In the genomic region with DNA sequence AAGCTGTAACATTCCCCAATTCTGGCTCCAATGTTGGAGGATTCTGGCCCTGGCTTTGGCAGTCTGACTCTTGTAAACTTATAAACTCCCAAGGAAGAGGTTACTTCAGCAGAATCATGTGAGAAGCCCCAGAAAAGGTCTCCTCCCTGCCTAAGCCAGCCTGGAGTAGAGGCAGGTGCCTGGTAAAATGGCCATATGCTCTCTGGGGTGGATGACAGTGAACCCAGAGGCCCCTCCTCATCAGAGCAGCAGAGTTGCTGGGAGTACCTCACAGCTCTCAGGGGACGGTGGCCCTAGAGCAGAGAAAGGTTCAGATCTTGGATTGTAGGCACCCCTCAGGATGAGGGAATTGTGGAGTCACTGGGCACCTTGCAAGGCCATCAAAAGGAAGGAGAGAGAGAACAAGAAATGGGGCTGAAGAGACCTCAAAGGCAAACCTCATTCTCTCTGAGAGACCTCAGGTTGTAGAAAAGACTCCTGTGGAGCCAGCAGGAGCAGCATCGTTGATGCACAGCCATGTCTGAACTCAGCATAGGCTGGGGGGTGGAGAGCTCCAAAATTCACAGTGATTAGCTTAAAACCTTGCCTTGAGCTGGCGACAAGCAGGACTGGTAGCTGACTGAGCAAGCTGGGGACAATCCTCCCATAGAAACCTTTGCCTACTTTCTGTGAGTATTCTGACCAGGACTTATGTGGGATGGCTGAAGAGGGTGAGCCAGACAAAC, we compare ENCODE assay signal across 30 cellular contexts. TPM values are rescaled to one million over a fixed set of nuclear protein-coding genes. Genes with fewer than 3 reads are reported as not detected.
DNase-seq lines count a peak whose midpoint lies in the region; ATAC-seq, FAIRE-seq and TF ChIP-seq lines count a peak whose summit lies in the region.
"Had no signal": no experiment of that assay in that cellular context is flagged by ENCODE, and none has a peak within 500 bp of the region (broad histone marks: within the 10 kb centered on the region; RNA-seq: fewer than 3 reads in every experiment).

No MANE protein-coding gene starts in this region.

- intact Hi-C loops in posterior vena cava (cut with DNase I): no loop called here
- intact Hi-C loops in activated T-helper 2 cell treated with anti-CD3 and anti-CD28 coated beads, Interferon-gamma antibody, Interleukin-2, Interleukin-4, amounts not matched to agents 10 μg/mL and 5 μg/mL and 100 μg/mL, durations not matched to agents 14 hours and 24 hours and 36 hours (cut with micrococcal nuclease): no loop called here

- no peak overlapping the region for H3K27ac ChIP-seq in BLaER1 treated with 17β-estradiol and CSF1 and Interleukin-3, amounts not matched to agents 10 nM and 100 nM
- H3K27ac ChIP-seq in coronary artery: peak overlapping the region; percentile 68 to 85
- H3K27ac ChIP-seq: SK-N-MC, testis had no signal

- H3K27me3 Mint-ChIP-seq in activated T-helper 2 cell treated with anti-CD3 and anti-CD28 coated beads, Interferon-gamma antibody, Interleukin-2, Interleukin-4, amounts not matched to agents 10 μg/mL and 5 μg/mL and 100 μg/mL, durations not matched to agents 14 hours and 24 hours and 36 hours (ENCODE audit: low read depth): peaks cover 38% of the 10 kb centered on the region

- no peaks in the 10 kb centered on the region for H4K20me1 ChIP-seq in BLaER1 treated with 17β-estradiol and CSF1 and Interleukin-3, amounts not matched to agents 10 nM and 100 nM

- no peaks in the 10 kb centered on the region for H3K9me3 ChIP-seq in BLaER1 treated with 17β-estradiol and CSF1 and Interleukin-3, amounts not matched to agents 10 nM and 100 nM (replicated peaks in 1 of 11)
- H3K9me3 ChIP-seq: testis had no signal

- no peak overlapping the region for H3K4me3 ChIP-seq in BLaER1 treated with 17β-estradiol and CSF1 and Interleukin-3, amounts not matched to agents 10 nM and 100 nM
- H3K4me3 ChIP-seq in coronary artery: no peak overlapping the region
- H3K4me3 ChIP-seq: SK-N-MC, testis had no signal

- no peaks in the 10 kb centered on the region for H3K36me3 ChIP-seq in BLaER1 treated with 17β-estradiol and CSF1 and Interleukin-3, amounts not matched to agents 10 nM and 100 nM

- H3K9me3 Mint-ChIP-seq in activated T-helper 2 cell treated with anti-CD3 and anti-CD28 coated beads, Interferon-gamma antibody, Interleukin-2, Interleukin-4, amounts not matched to agents 10 μg/mL and 5 μg/mL and 100 μg/mL, durations not matched to agents 14 hours and 24 hours and 36 hours: no peaks in the 10 kb centered on the region
- H3K9me3 Mint-ChIP-seq: activated naive CD8-positive, alpha-beta T cell treated with anti-CD3 and anti-CD28 coated beads, Interleukin-2, amount 10 ng/mL, durations not matched to agents 7 days and 5 days; activated T-helper 17 cell treated with anti-CD3 and anti-CD28 coated beads, Interleukin-2, amount 50 U/mL, for 72 hours; CD8-positive, alpha-beta memory T cell; stimulated activated naive B cell treated with anti-CD40 and anti-IgM and Interleukin-4, amounts not matched to agents 10 μg/mL and 1 μg/mL and 100 μg/mL, for 72 hours; T-helper 1 cell treated with Interleukin-12 subunit alpha and Interleukin-12 subunit beta and Interleukin-4 antibody, amounts not matched to agents 30 μg/mL and 1 μg/mL, for 36 hours had no signal

- peak; percentile 9 to 51 for DNase-seq in NCI-H524 (lab: John Stamatoyannopoulos, UW)
- no peak for DNase-seq in NCI-H524 treated with DMSO at 0.1 percent for 48 hours (lab: John Stamatoyannopoulos, UW)
- DNase-seq in coronary artery (ENCODE audit: low spot score): peak; percentile 62
- DNase-seq in posterior vena cava (ENCODE audit: low spot score): peak; percentile 35
- DNase-seq in activated T-helper 2 cell treated with anti-CD3 and anti-CD28 coated beads, Interferon-gamma antibody, Interleukin-2, Interleukin-4, amounts not matched to agents 10 μg/mL and 5 μg/mL and 100 μg/mL, durations not matched to agents 14 hours and 24 hours and 36 hours (ENCODE audit: low spot score): no peak
- no peak for DNase-seq in RCC 7860 (ENCODE audit: low spot score)
- DNase-seq: 8988T; activated CD4-positive, alpha-beta T cell treated with anti-CD3 and anti-CD28 coated beads for 4 hours; activated naive CD8-positive, alpha-beta T cell treated with anti-CD3 and anti-CD28 coated beads, Interleukin-2, amount 10 ng/mL, durations not matched to agents 7 days and 5 days; CD8-positive, alpha-beta memory T cell; DMS53; GDM1; KBM-7; mammary epithelial cell; MM.1S; NCI-H1436; NCI-H526; nucleus accumbens; stimulated activated CD4-positive, alpha-beta T cell treated with anti-CD3 and anti-CD28 coated beads, Interleukin-4, amount 100 ng/mL, for 24 hours; stimulated activated naive B cell treated with anti-CD40 and anti-IgM and Interleukin-4, amounts not matched to agents 10 μg/mL and 1 μg/mL and 100 μg/mL, for 72 hours; testis had no signal

- no peak for ATAC-seq in HG02623 (IDR thresholded peaks at IDR 0.05; ENCODE audit: unreplicated experiment)
- ATAC-seq: activated T-helper 17 cell treated with anti-CD3 and anti-CD28 coated beads, Interleukin-2, amount 50 U/mL, for 72 hours; stimulated activated naive B cell treated with anti-CD40 and anti-IgM and Interleukin-4, amounts not matched to agents 10 μg/mL and 1 μg/mL and 100 μg/mL, for 72 hours had no signal

- no peak for FAIRE-seq in RCC 7860 (lab: Jason Lieb, UNC)
- FAIRE-seq: GM18507, keratinocyte had no signal

- H3K9ac ChIP-seq in BLaER1 treated with 17β-estradiol and CSF1 and Interleukin-3, amounts not matched to agents 10 nM and 100 nM: no peak overlapping the region

- H3K4me3 Mint-ChIP-seq in activated T-helper 2 cell treated with anti-CD3 and anti-CD28 coated beads, Interferon-gamma antibody, Interleukin-2, Interleukin-4, amounts not matched to agents 10 μg/mL and 5 μg/mL and 100 μg/mL, durations not matched to agents 14 hours and 24 hours and 36 hours (ENCODE audit: low read depth): no peak overlapping the region
- H3K4me3 Mint-ChIP-seq: activated naive CD8-positive, alpha-beta T cell treated with anti-CD3 and anti-CD28 coated beads, Interleukin-2, amount 10 ng/mL, durations not matched to agents 7 days and 5 days; activated T-helper 17 cell treated with anti-CD3 and anti-CD28 coated beads, Interleukin-2, amount 50 U/mL, for 72 hours; CD8-positive, alpha-beta memory T cell; stimulated activated naive B cell treated with anti-CD40 and anti-IgM and Interleukin-4, amounts not matched to agents 10 μg/mL and 1 μg/mL and 100 μg/mL, for 72 hours; T-helper 1 cell treated with Interleukin-12 subunit alpha and Interleukin-12 subunit beta and Interleukin-4 antibody, amounts not matched to agents 30 μg/mL and 1 μg/mL, for 36 hours had no signal

- no peak overlapping the region for H3K27ac Mint-ChIP-seq in activated T-helper 2 cell treated with anti-CD3 and anti-CD28 coated beads, Interferon-gamma antibody, Interleukin-2, Interleukin-4, amounts not matched to agents 10 μg/mL and 5 μg/mL and 100 μg/mL, durations not matched to agents 14 hours and 24 hours and 36 hours
- H3K27ac Mint-ChIP-seq: activated naive CD8-positive, alpha-beta T cell treated with anti-CD3 and anti-CD28 coated beads, Interleukin-2, amount 10 ng/mL, durations not matched to agents 7 days and 5 days; activated T-helper 17 cell treated with anti-CD3 and anti-CD28 coated beads, Interleukin-2, amount 50 U/mL, for 72 hours; CD8-positive, alpha-beta memory T cell; stimulated activated naive B cell treated with anti-CD40 and anti-IgM and Interleukin-4, amounts not matched to agents 10 μg/mL and 1 μg/mL and 100 μg/mL, for 72 hours; T-helper 1 cell treated with Interleukin-12 subunit alpha and Interleukin-12 subunit beta and Interleukin-4 antibody, amounts not matched to agents 30 μg/mL and 1 μg/mL, for 36 hours had no signal

- no peaks in the 10 kb centered on the region for H3K4me1 Mint-ChIP-seq in activated T-helper 2 cell treated with anti-CD3 and anti-CD28 coated beads, Interferon-gamma antibody, Interleukin-2, Interleukin-4, amounts not matched to agents 10 μg/mL and 5 μg/mL and 100 μg/mL, durations not matched to agents 14 hours and 24 hours and 36 hours (ENCODE audit: low read depth)
- H3K4me1 Mint-ChIP-seq: activated naive CD8-positive, alpha-beta T cell treated with anti-CD3 and anti-CD28 coated beads, Interleukin-2, amount 10 ng/mL, durations not matched to agents 7 days and 5 days; activated T-helper 17 cell treated with anti-CD3 and anti-CD28 coated beads, Interleukin-2, amount 50 U/mL, for 72 hours; CD8-positive, alpha-beta memory T cell had no signal

- H3K27me3 ChIP-seq in BLaER1 treated with 17β-estradiol and CSF1 and Interleukin-3, amounts not matched to agents 10 nM and 100 nM: no peaks in the 10 kb centered on the region
- H3K27me3 ChIP-seq: testis had no signal

- peak overlapping the region; percentile 44 to 88 (median 64) for H3K4me2 ChIP-seq in BLaER1 treated with 17β-estradiol and CSF1 and Interleukin-3, amounts not matched to agents 10 nM and 100 nM

- peaks cover 56 to 69% (median 64%) of the 10 kb centered on the region in 10 experiments for H3K4me1 ChIP-seq in BLaER1 treated with 17β-estradiol and CSF1 and Interleukin-3, amounts not matched to agents 10 nM and 100 nM
- H3K4me1 ChIP-seq: testis had no signal

- no peak for TF ChIP-seq CTCF in coronary artery (IDR thresholded peaks at IDR 0.05)

- no peaks in the 10 kb centered on the region for H3K36me3 Mint-ChIP-seq in activated T-helper 2 cell treated with anti-CD3 and anti-CD28 coated beads, Interferon-gamma antibody, Interleukin-2, Interleukin-4, amounts not matched to agents 10 μg/mL and 5 μg/mL and 100 μg/mL, durations not matched to agents 14 hours and 24 hours and 36 hours (ENCODE audit: low read depth)
- H3K36me3 Mint-ChIP-seq: activated naive CD8-positive, alpha-beta T cell treated with anti-CD3 and anti-CD28 coated beads, Interleukin-2, amount 10 ng/mL, durations not matched to agents 7 days and 5 days; CD8-positive, alpha-beta memory T cell; stimulated activated naive B cell treated with anti-CD40 and anti-IgM and Interleukin-4, amounts not matched to agents 10 μg/mL and 1 μg/mL and 100 μg/mL, for 72 hours had no signal

RNA-seq across cellular contexts. Expression of a gene that starts 4.9 kb away (rescaled TPM):
- 1 to 10 TPM; 2.5 to 4.9 TPM for total RNA-seq in posterior vena cava
- not detected in 2 replicates for total RNA-seq in activated T-helper 2 cell treated with anti-CD3 and anti-CD28 coated beads, Interferon-gamma antibody, Interleukin-2, Interleukin-4, amounts not matched to agents 10 μg/mL and 5 μg/mL and 100 μg/mL, durations not matched to agents 14 hours and 24 hours and 36 hours
- total RNA-seq: activated T-helper 17 cell treated with anti-CD3 and anti-CD28 coated beads, Interleukin-2, amount 50 U/mL, for 72 hours; HT1080 had no signal

RNA-seq across cellular contexts. Expression of a gene that starts 40.8 kb away (rescaled TPM):
- total RNA-seq in posterior vena cava: 10 to 100 TPM; 88.6 to 99.1 TPM
- 0.09 and 0.30 TPM in 2 replicates for total RNA-seq in activated T-helper 2 cell treated with anti-CD3 and anti-CD28 coated beads, Interferon-gamma antibody, Interleukin-2, Interleukin-4, amounts not matched to agents 10 μg/mL and 5 μg/mL and 100 μg/mL, durations not matched to agents 14 hours and 24 hours and 36 hours
- total RNA-seq: activated naive CD8-positive, alpha-beta T cell treated with anti-CD3 and anti-CD28 coated beads, Interleukin-2, amount 10 ng/mL, durations not matched to agents 7 days and 5 days; CD8-positive, alpha-beta memory T cell had no signal

RNA-seq across cellular contexts. Expression of a gene that starts 49.2 kb away (rescaled TPM):
- total RNA-seq in posterior vena cava: 1 to 10 TPM in 1 of 2 donors, under 1 TPM in 1; 0.74 to 3.1 TPM
- not detected in 2 replicates for total RNA-seq in activated T-helper 2 cell treated with anti-CD3 and anti-CD28 coated beads, Interferon-gamma antibody, Interleukin-2, Interleukin-4, amounts not matched to agents 10 μg/mL and 5 μg/mL and 100 μg/mL, durations not matched to agents 14 hours and 24 hours and 36 hours
- total RNA-seq: activated naive CD8-positive, alpha-beta T cell treated with anti-CD3 and anti-CD28 coated beads, Interleukin-2, amount 10 ng/mL, durations not matched to agents 7 days and 5 days; activated T-helper 17 cell treated with anti-CD3 and anti-CD28 coated beads, Interleukin-2, amount 50 U/mL, for 72 hours; CD8-positive, alpha-beta memory T cell; H4 had no signal

Comparison
In these comparisons a context has a peak if more than half of its experiments do, and no peak if none do; other contexts are left out.
1. DNase-seq: peak in NCI-H524 (2 of 2), coronary artery (single experiment) and posterior vena cava (single experiment); none in NCI-H524 treated with DMSO at 0.1 percent for 48 hours (single experiment), activated T-helper 2 cell treated with anti-CD3 and anti-CD28 coated beads, Interferon-gamma antibody, Interleukin-2, Interleukin-4, amounts not matched to agents 10 μg/mL and 5 μg/mL and 100 μg/mL, durations not matched to agents 14 hours and 24 hours and 36 hours (single experiment) and RCC 7860 (single experiment).
2. H3K27ac ChIP-seq: peak in coronary artery (2 of 2); none in BLaER1 treated with 17β-estradiol and CSF1 and Interleukin-3, amounts not matched to agents 10 nM and 100 nM (0 of 11).
3. RNA of a gene that starts 40.8 kb away (total RNA-seq): 88.6 to 99.1 TPM in posterior vena cava; 0.09 to 0.30 TPM in activated T-helper 2 cell treated with anti-CD3 and anti-CD28 coated beads, Interferon-gamma antibody, Interleukin-2, Interleukin-4, amounts not matched to agents 10 μg/mL and 5 μg/mL and 100 μg/mL, durations not matched to agents 14 hours and 24 hours and 36 hours; every median in the first group is over 10 times any median in the second.